ENCODE assay signal across 12 cellular contexts in genomic region chr1:206856674-206857464, GRCh38. TPM values are rescaled to one million over a fixed set of nuclear protein-coding genes. Genes with fewer than 3 reads are reported as not detected.
DNase-seq lines count a peak whose midpoint lies in the region; ATAC-seq and TF ChIP-seq lines count a peak whose summit lies in the region.
"Had no signal": no experiment of that assay in that cellular context is flagged by ENCODE, and none has a peak within 500 bp of the region (broad histone marks: within the 10 kb centered on the region; RNA-seq: fewer than 3 reads in every experiment).

No MANE protein-coding gene starts in this region.

- peaks cover 8% of the 10 kb centered on the region for H3K4me1 Mint-ChIP-seq in activated T-cell treated with anti-CD3 and anti-CD28 coated beads, Interleukin-2, amount 50 U/mL, for 4 hours (ENCODE audit: low read depth)
- peaks cover 0 to 6% (median 3%) of the 10 kb centered on the region in 3 donors for H3K4me1 Mint-ChIP-seq in naive B cell

- TF ChIP-seq CTCF in HFF-Myc (IDR thresholded peaks at IDR 0.05; ENCODE audit: low read depth, low read length, missing control alignments) = peak; percentile 48

- no peak overlapping the region for H3K4me3 ChIP-seq in HFF-Myc (replicated peaks; ENCODE audit: low read depth, low read length)

- H3K9me3 Mint-ChIP-seq in activated T-cell treated with anti-CD3 and anti-CD28 coated beads, Interleukin-2, amount 50 U/mL, for 4 hours = peaks cover 5% of the 10 kb centered on the region
- peaks cover 0 to 17% (median 3%) of the 10 kb centered on the region in 7 donors for H3K9me3 Mint-ChIP-seq in naive B cell

- peaks cover 7% of the 10 kb centered on the region for H3K27me3 Mint-ChIP-seq in activated T-cell treated with anti-CD3 and anti-CD28 coated beads, Interleukin-2, amount 50 U/mL, for 4 hours (ENCODE audit: low read depth)
- peaks cover 8 to 14% (median 11%) of the 10 kb centered on the region in 3 donors for H3K27me3 Mint-ChIP-seq in naive B cell

- peak; percentile 74 to 86 for ATAC-seq in activated T-cell treated with anti-CD3 and anti-CD28 coated beads, Interleukin-2, amount 50 U/mL, for 4 hours
- ATAC-seq in naive B cell (ENCODE audit: low read depth in 2 of 2) = peak; percentile 63 to 69
- ATAC-seq: esophagus mucosa had no signal

- H3K27ac Mint-ChIP-seq in naive B cell = no peak overlapping the region

- no peak overlapping the region for H3K4me3 Mint-ChIP-seq in activated T-cell treated with anti-CD3 and anti-CD28 coated beads, Interleukin-2, amount 50 U/mL, for 4 hours
- no peak overlapping the region for H3K4me3 Mint-ChIP-seq in naive B cell

- peak; percentile 49 for DNase-seq in DMS53 (lab: John Stamatoyannopoulos, UW)
- DNase-seq in DMS53 treated with DMSO at 0.1 percent for 48 hours (lab: John Stamatoyannopoulos, UW; ENCODE audit: unreplicated experiment) = no peak
- DNase-seq in HFF-Myc (ENCODE audit: extremely low read depth, low read depth) = no peak
- DNase-seq in activated T-cell treated with anti-CD3 and anti-CD28 coated beads, Interleukin-2, amount 50 U/mL, for 4 hours = no peak
- no peak for DNase-seq in naive B cell
- DNase-seq in T-helper 9 cell = no peak
- DNase-seq in cerebellar nuclear complex (lab: John Stamatoyannopoulos, UW) = no peak
- no peak for DNase-seq in activated CD8-positive, alpha-beta memory T cell treated with anti-CD3 and anti-CD28 coated beads, Interleukin-2, amount 50 U/mL, for 48 hours
- DNase-seq: activated CD8-positive, alpha-beta memory T cell treated with anti-CD3 and anti-CD28 coated beads, Interleukin-2, amount 50 U/mL, for 4 hours; Kasumi-1 had no signal

- no peaks in the 10 kb centered on the region for H3K36me3 Mint-ChIP-seq in activated T-cell treated with anti-CD3 and anti-CD28 coated beads, Interleukin-2, amount 50 U/mL, for 4 hours (ENCODE audit: insufficient read depth)
- peaks cover 0 to 8% of the 10 kb centered on the region in 2 donors for H3K36me3 Mint-ChIP-seq in naive B cell

RNA-seq across cellular contexts. Expression of gene IL20, which starts 8.6 kb away (rescaled TPM):
- total RNA-seq in activated T-cell treated with anti-CD3 and anti-CD28 coated beads, Interleukin-2, amount 50 U/mL, for 4 hours = not detected
- not detected for polyA plus RNA-seq in naive B cell (ENCODE audit: low read depth in 6 of 6)
- total RNA-seq: A172, esophagus mucosa had no signal

RNA-seq across cellular contexts. Expression of gene IL24, which starts 40.4 kb away (rescaled TPM):
- total RNA-seq in activated T-cell treated with anti-CD3 and anti-CD28 coated beads, Interleukin-2, amount 50 U/mL, for 4 hours = 10 to 100 TPM; 11.9 to 30.7 (median 25.0) TPM
- 10 to 100 TPM; 44.1 to 94.5 (median 57.5) TPM for polyA plus RNA-seq in naive B cell (ENCODE audit: low read depth in 6 of 6)
- total RNA-seq: A172 had no signal
